In the genomic region with DNA sequence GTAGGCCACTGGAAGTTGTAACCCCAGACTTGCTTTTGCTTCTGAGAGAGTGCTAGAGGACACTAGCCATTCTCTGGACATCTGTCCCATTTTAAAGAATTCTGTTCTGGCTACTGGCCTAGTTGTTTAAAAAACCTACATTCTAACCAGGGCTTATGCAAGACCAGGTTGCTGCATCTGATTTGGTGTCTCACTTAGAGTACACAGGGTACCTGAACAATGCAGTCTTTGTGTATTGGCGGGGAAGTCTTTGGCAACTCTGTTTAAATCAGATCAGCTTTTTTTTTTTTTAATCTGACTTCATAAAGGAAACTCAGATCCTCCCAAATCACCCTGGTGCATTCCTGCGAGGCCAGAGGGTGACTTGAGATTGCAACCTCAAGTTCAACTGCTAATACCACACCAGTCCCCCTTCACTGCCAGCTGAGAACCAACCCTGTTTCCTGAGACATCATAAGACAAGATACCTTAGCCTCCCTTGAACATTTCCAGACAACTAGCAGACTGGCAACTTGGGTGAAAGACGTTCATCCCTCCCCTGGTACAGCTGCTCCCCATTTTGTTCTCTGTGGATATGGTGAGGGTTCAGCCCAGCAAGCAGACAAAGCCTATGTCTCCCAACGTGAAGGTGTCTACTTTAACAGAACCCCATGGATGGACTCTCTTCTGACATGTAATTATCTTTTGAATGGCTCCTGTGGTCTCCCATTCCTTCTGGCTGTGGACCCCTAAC, we compare ENCODE assay signal across 1 cellular context.
TF ChIP-seq lines count a peak whose summit lies in the region.

No MANE protein-coding gene starts in this region.

TF ChIP-seq in GM12878, 131 proteins besides CTCF, POLR2A, EP300 and RAD21:
- no peak for TF ChIP-seq ETV6 (conservative IDR thresholded peaks at IDR 0.05 in 1 of 2, IDR thresholded peaks at IDR 0.05 in 1 of 2; ENCODE audit: borderline replicate concordance in 1 of 2, low read depth in 1 of 2)
- TF ChIP-seq KAT2A (conservative IDR thresholded peaks at IDR 0.05; ENCODE audit: control insufficient read depth, low read depth, low read length) = no peak
- TF ChIP-seq, protein P1, sequence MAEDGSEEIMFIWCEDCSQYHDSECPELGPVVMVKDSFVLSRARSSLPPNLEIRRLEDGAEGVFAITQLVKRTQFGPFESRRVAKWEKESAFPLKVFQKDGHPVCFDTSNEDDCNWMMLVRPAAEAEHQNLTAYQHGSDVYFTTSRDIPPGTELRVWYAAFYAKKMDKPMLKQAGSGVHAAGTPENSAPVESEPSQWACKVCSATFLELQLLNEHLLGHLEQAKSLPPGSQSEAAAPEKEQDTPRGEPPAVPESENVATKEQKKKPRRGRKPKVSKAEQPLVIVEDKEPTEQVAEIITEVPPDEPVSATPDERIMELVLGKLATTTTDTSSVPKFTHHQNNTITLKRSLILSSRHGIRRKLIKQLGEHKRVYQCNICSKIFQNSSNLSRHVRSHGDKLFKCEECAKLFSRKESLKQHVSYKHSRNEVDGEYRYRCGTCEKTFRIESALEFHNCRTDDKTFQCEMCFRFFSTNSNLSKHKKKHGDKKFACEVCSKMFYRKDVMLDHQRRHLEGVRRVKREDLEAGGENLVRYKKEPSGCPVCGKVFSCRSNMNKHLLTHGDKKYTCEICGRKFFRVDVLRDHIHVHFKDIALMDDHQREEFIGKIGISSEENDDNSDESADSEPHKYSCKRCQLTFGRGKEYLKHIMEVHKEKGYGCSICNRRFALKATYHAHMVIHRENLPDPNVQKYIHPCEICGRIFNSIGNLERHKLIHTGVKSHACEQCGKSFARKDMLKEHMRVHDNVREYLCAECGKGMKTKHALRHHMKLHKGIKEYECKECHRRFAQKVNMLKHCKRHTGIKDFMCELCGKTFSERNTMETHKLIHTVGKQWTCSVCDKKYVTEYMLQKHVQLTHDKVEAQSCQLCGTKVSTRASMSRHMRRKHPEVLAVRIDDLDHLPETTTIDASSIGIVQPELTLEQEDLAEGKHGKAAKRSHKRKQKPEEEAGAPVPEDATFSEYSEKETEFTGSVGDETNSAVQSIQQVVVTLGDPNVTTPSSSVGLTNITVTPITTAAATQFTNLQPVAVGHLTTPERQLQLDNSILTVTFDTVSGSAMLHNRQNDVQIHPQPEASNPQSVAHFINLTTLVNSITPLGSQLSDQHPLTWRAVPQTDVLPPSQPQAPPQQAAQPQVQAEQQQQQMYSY (CRISPR knock-in tag; IDR thresholded peaks at IDR 0.05) = no peak
- TF ChIP-seq NFYA (IDR thresholded peaks at IDR 0.05; ENCODE audit: borderline replicate concordance, low read depth, low read length) = no peak
- TF ChIP-seq ZNF274 (IDR thresholded peaks at IDR 0.05; ENCODE audit: insufficient read depth, insufficient read length) = no peak
- TF ChIP-seq POLR2AphosphoS5 (IDR thresholded peaks at IDR 0.05; ENCODE audit: low read length) = peak; percentile 45; the same call in 1 of the 2 replicates
- no peak for TF ChIP-seq KLF5 (IDR thresholded peaks at IDR 0.05; ENCODE audit: partially characterized antibody)
- TF ChIP-seq ASH2L (IDR thresholded peaks at IDR 0.05; ENCODE audit: borderline replicate concordance, low read depth) = no peak
- no peak for TF ChIP-seq ZSCAN29 (IDR thresholded peaks at IDR 0.05)
- no peak for TF ChIP-seq SREBF2 (IDR thresholded peaks at IDR 0.05; ENCODE audit: low read length)
- TF ChIP-seq SREBF1 (IDR thresholded peaks at IDR 0.05; ENCODE audit: low read length) = no peak
- no peak for TF ChIP-seq ZNF622 (IDR thresholded peaks at IDR 0.05)
- TF ChIP-seq PML (IDR thresholded peaks at IDR 0.05; ENCODE audit: low read length) = peak; percentile 47; the same call in 1 of the 2 replicates
- TF ChIP-seq, protein P2, sequence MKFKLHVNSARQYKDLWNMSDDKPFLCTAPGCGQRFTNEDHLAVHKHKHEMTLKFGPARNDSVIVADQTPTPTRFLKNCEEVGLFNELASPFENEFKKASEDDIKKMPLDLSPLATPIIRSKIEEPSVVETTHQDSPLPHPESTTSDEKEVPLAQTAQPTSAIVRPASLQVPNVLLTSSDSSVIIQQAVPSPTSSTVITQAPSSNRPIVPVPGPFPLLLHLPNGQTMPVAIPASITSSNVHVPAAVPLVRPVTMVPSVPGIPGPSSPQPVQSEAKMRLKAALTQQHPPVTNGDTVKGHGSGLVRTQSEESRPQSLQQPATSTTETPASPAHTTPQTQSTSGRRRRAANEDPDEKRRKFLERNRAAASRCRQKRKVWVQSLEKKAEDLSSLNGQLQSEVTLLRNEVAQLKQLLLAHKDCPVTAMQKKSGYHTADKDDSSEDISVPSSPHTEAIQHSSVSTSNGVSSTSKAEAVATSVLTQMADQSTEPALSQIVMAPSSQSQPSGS (IDR thresholded peaks at IDR 0.05; ENCODE audit: low read length) = 0 out of 2 replicates have a peak, but pooled peaks have one; percentile 10
- TF ChIP-seq TCF7 (IDR thresholded peaks at IDR 0.05; ENCODE audit: borderline replicate concordance) = 0 out of 2 replicates have a peak, but pooled peaks have one; percentile 8
